In the genomic region with DNA sequence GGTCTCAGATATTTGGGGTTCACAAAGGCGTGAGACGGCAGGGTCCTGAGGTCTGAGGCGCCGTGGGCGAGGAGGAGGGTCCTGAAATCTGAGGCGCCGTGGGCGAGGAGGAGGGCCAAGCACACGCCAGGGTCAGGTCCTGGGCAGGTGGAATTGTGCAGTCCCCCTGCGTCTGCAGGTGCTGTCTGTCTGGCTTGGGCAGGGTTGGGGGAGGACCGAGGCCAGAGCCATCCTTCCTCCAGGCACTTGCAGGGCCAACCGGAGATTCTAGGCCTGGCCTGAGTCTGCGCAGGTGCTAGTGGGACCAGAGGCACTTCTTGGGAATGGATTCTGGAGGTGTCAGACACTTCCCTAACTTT, we compare ENCODE assay signal across 18 cellular contexts. TPM values are rescaled to one million over a fixed set of nuclear protein-coding genes. Genes with fewer than 3 reads are reported as not detected.
DNase-seq lines count a peak whose midpoint lies in the region; ATAC-seq, FAIRE-seq and TF ChIP-seq lines count a peak whose summit lies in the region.
"Had no signal": no experiment of that assay in that cellular context is flagged by ENCODE, and none has a peak within 500 bp of the region (broad histone marks: within the 10 kb centered on the region; RNA-seq: fewer than 3 reads in every experiment).

No MANE protein-coding gene starts in this region.

- peak overlapping the region in 1 of 2 experiments; percentile 77; a peak in 1 of 4 replicates for H3K9ac ChIP-seq in K562 (ENCODE audit: insufficient read depth in 1 of 2, low read depth in 2 of 2, low read length in 2 of 2)
- H3K9ac ChIP-seq: GM23248 had no signal

- H3K79me2 ChIP-seq in GM23338 (replicated peaks; ENCODE audit: insufficient read depth) (peaks cover 13% of the 10 kb centered on the region), K562 (ENCODE audit: control insufficient read depth, insufficient read depth, low read length) (peaks cover 27% of the 10 kb centered on the region)

- H3F3A ChIP-seq in GM23338 (replicated peaks; ENCODE audit: low read depth), result peaks cover 23% of the 10 kb centered on the region

- WGBS in K562 (ENCODE audit: insufficient coverage, low coverage, missing lambda C conversion rate), result 86% methylated on average over 13 of the region's 13 CpGs

- intact Hi-C loops in K562 (cut with micrococcal nuclease), result loop anchor here (5.0 to 10.0 kb wide), 3 partner anchors 163 to 693 kb away; partner anchors contain the start of genes CBFA2T3 and SPG7

- no peaks in the 10 kb centered on the region; the same call in 1 of the 2 replicates for H4K20me1 ChIP-seq in GM23338 (replicated peaks; ENCODE audit: insufficient read depth)
- peaks cover 21% of the 10 kb centered on the region; the same call in 1 of the 2 replicates for H4K20me1 ChIP-seq in K562 (replicated peaks; ENCODE audit: control insufficient read depth, insufficient read depth, low read length)

- H3K27ac ChIP-seq in GM23338 (ENCODE audit: low read depth), result 0 out of 2 replicates have a peak overlapping the region, but pooled peaks have one; percentile 19
- no peak overlapping the region for H3K27ac ChIP-seq in K562 (ENCODE audit: extremely low read depth, low read depth, low read length)
- H3K27ac ChIP-seq: GM23248 had no signal

- H3K27ac Mint-ChIP-seq in GM23338, result no peak overlapping the region; the same call in 1 of the 2 replicates

- peaks cover 23% of the 10 kb centered on the region for H3K27me3 Mint-ChIP-seq in GM23338 (ENCODE audit: insufficient read depth, low read depth, poor library complexity)
- H3K27me3 Mint-ChIP-seq: activated CD4-positive, alpha-beta T cell treated with anti-CD3 and anti-CD28 coated beads, Interleukin-2, amount 10 ng/mL, durations not matched to agents 7 days and 5 days had no signal

- H3K27me3 ChIP-seq in GM23338 (ENCODE audit: insufficient read depth) (no peaks in the 10 kb centered on the region), K562 (ENCODE audit: control insufficient read depth in 2 of 2, insufficient read depth in 2 of 2, low read length in 2 of 2) (no peaks in the 10 kb centered on the region)
- H3K27me3 ChIP-seq: BLaER1 treated with 17β-estradiol and CSF1 and Interleukin-3, amounts not matched to agents 10 nM and 100 nM; tibial nerve had no signal

- BruUV-seq in K562 (replicated peaks; lab: Mats Ljungman, UMichigan), result no TSS peak

- TF ChIP-seq POLR2A in K562 (conservative IDR thresholded peaks at IDR 0.05), result no peak

- POLR2A ChIA-PET in K562 (lab: Yijun Ruan, JAX), result interaction anchor here (1.4 kb wide), 1 partner anchor 19 kb away, joined by 3 read pairs; no protein-coding TSS in a partner anchor

- CTCF ChIA-PET in K562 (lab: Yijun Ruan, JAX; ENCODE audit: low intra/inter-chr PET ratio), result no interaction called here

- H3K4me3 Mint-ChIP-seq in GM23338, result peak overlapping the region; percentile 29; the same call in 1 of the 3 replicates

- H2AFZ ChIP-seq in GM23338 (no peak overlapping the region), K562 (ENCODE audit: low read depth, low read length) (no peak overlapping the region)
- H2AFZ ChIP-seq: GM23248 had no signal

- FAIRE-seq in K562 (lab: Jason Lieb, UNC), result no peak
- FAIRE-seq: keratinocyte had no signal

- no peaks in the 10 kb centered on the region for H3K9me3 ChIP-seq in K562 (replicated peaks; ENCODE audit: control insufficient read depth, insufficient read depth, low read depth, low read length)
- H3K9me3 ChIP-seq: tibial nerve had no signal

- H3K4me2 ChIP-seq in GM23338 (no peak overlapping the region), K562 (ENCODE audit: insufficient read depth, low read length) (no peak overlapping the region)

- TF ChIP-seq CTCF in GM23338 (conservative IDR thresholded peaks at IDR 0.05; ENCODE audit: low read depth in 2 of 2), result no peak
- no peak for TF ChIP-seq CTCF in K562 (IDR thresholded peaks at IDR 0.05 in 2 of 3, conservative IDR thresholded peaks at IDR 0.05 in 1 of 3; ENCODE audit: insufficient read depth in 2 of 3, low read depth in 1 of 3, low read length in 3 of 3)

- H3K4me1 ChIP-seq in GM23338 (ENCODE audit: insufficient read depth) (no peaks in the 10 kb centered on the region; the same call in 1 of the 2 replicates), K562 (replicated peaks in 1 of 2; ENCODE audit: control insufficient read depth in 2 of 2, insufficient read depth in 2 of 2, low read length in 2 of 2) (peaks cover 14 to 81% of the 10 kb centered on the region in 2 experiments)

- no peak for TF ChIP-seq EP300 in K562 (IDR thresholded peaks at IDR 0.05; ENCODE audit: low read length)

- ATAC-seq in GM23338, result no peak
- no peak for ATAC-seq in K562
- ATAC-seq: sciatic nerve had no signal

- no peaks in the 10 kb centered on the region for H3K9me3 Mint-ChIP-seq in GM23338
- H3K9me3 Mint-ChIP-seq: activated CD4-positive, alpha-beta T cell treated with anti-CD3 and anti-CD28 coated beads, Interleukin-2, amount 10 ng/mL, durations not matched to agents 7 days and 5 days had no signal

- peaks cover 7% of the 10 kb centered on the region for H3K36me3 ChIP-seq in GM23338 (ENCODE audit: insufficient read depth)
- peaks cover 20% of the 10 kb centered on the region; the same call in 2 of the 3 replicates for H3K36me3 ChIP-seq in K562 (ENCODE audit: control insufficient read depth, insufficient read depth, low read length)

- H3K9me1 ChIP-seq in K562 (ENCODE audit: control insufficient read depth, insufficient read depth, low read length), result no peaks in the 10 kb centered on the region

- H3K9me2 ChIP-seq in GM23338 (ENCODE audit: insufficient read depth), result no peaks in the 10 kb centered on the region

- H3K4me3 ChIP-seq in GM23338, result no peak overlapping the region
- H3K4me3 ChIP-seq in K562, result no peak overlapping the region
- H3K4me3 ChIP-seq: BLaER1 treated with 17β-estradiol and CSF1 and Interleukin-3, amounts not matched to agents 10 nM and 100 nM; GM23248; tibial nerve had no signal

- no peak for TF ChIP-seq RAD21 in K562 (CRISPR knock-in tag; conservative IDR thresholded peaks at IDR 0.05 in 1 of 2, IDR thresholded peaks at IDR 0.05 in 1 of 2)

- in situ Hi-C loops in K562 (cut with MboI), result loop anchor here (5.0 to 10.0 kb wide), 2 partner anchors 353 to 401 kb away; partner anchors contain the start of gene ZNF778

- H3K36me3 Mint-ChIP-seq in GM23338 (ENCODE audit: low read depth), result peaks cover 18% of the 10 kb centered on the region

- peaks cover 15% of the 10 kb centered on the region; the same call in 2 of the 3 replicates for H3K4me1 Mint-ChIP-seq in GM23338

- no peak for DNase-seq in GM23338 (ENCODE audit: low spot score)
- DNase-seq in K562 (ENCODE audit: extremely low read depth in 1 of 4, low spot score in 3 of 4), result no peak
- no peak for DNase-seq in DMS153 treated with DMSO at 0.1 percent for 48 hours (lab: John Stamatoyannopoulos, UW; ENCODE audit: unreplicated experiment)
- no peak for DNase-seq in glomerular visceral epithelial cell (ENCODE audit: extremely low spot score)
- DNase-seq: activated CD4-positive, alpha-beta T cell treated with anti-CD3 and anti-CD28 coated beads, Interleukin-2, amount 10 ng/mL, durations not matched to agents 7 days and 5 days; activated effector memory CD4-positive, alpha-beta T cell treated with Interleukin-2 at 50 U/mL for 16 hours; cortex of kidney; erythroblast; GM23248; NCI-H1694 treated with DMSO at 0.1 percent for 48 hours; NCI-H446; occipital lobe; stimulated activated CD8-positive, alpha-beta memory T cell treated with anti-CD3 and anti-CD28 coated beads, Interleukin-4, amount 100 ng/mL, for 48 hours; T1000 had no signal

RNA-seq across cellular contexts. Expression of gene APRT, which starts 2.4 kb away (rescaled TPM):
- 250 and 258 TPM in 2 replicates for total RNA-seq in GM23338 (2014; rRNA removed; shearing (Covaris generic))
- polyA plus RNA-seq in GM23338 (2016; fragmentation: Nextera tagmentation; extraction: Ambion mirVana) (522 and 536 TPM in 2 replicates), K562 (2011; rRNA removed) (146 and 234 TPM in 2 replicates), K562 (2014; fragmentation: Illumina TruSeq; extraction: Trizol) (94.4 and 200 TPM in 2 replicates), K562 (2014; fragmentation: Nextera tagmentation; extraction: Ambion mirVana) (100 to 1,000 TPM in 1 of 2 experiments, 10 to 100 TPM in 1; 41.7 to 116 TPM), K562 (2014; rRNA removed) (354 and 422 TPM in 2 replicates)
- 35.4 and 135 TPM in 2 replicates for total RNA-seq in K562 (2011; cell fraction: chromatin; rRNA removed; ENCODE audit: low replicate concordance)
- total RNA-seq in K562 (2011; cell fraction: nucleolus; rRNA removed), result 138 and 183 TPM in 2 replicates
- total RNA-seq in K562 (2011; cell fraction: nucleoplasm; rRNA removed), result 82.7 and 89.3 TPM in 2 replicates
- total RNA-seq in K562 (2014; rRNA removed) (409 and 555 TPM in 2 replicates), K562 (2014; rRNA removed; fragmentation: Illumina TruSeq; extraction: Trizol) (86.2 and 129 TPM in 2 replicates), K562 (2015; rRNA removed; fragmentation: Illumina TruSeq; extraction: Trizol) (213 and 224 TPM in 2 replicates), K562 (2021) (340 and 359 TPM in 2 replicates)
- polyA plus RNA-seq in K562 (2011; cell fraction: cytosol; rRNA removed), result 130 and 287 TPM in 2 replicates
- 161 and 192 TPM in 2 replicates for polyA plus RNA-seq in K562 (2011; cell fraction: nucleus; rRNA removed)
- 290 and 337 TPM in 2 replicates for polyA plus RNA-seq in K562 (2012)
- 17.6 and 29.0 TPM in 2 replicates for polyA minus RNA-seq in K562 (2011; rRNA and poly(A)+ RNA removed)
- 127 and 142 TPM in 2 replicates for polyA minus RNA-seq in K562 (2011; cell fraction: cytosol; rRNA and poly(A)+ RNA removed)
- 49.9 and 62.3 TPM in 2 replicates for polyA minus RNA-seq in K562 (2011; cell fraction: nucleus; rRNA and poly(A)+ RNA removed)

RNA-seq across cellular contexts. Expression of gene CDT1, which starts 10.5 kb away (rescaled TPM):
- total RNA-seq in GM23338 (2014; rRNA removed; shearing (Covaris generic)), result 114 and 187 TPM in 2 replicates
- polyA plus RNA-seq in GM23338 (2016; fragmentation: Nextera tagmentation; extraction: Ambion mirVana), result 32.6 and 36.1 TPM in 2 replicates
- total RNA-seq in K562 (2011; cell fraction: chromatin; rRNA removed; ENCODE audit: low replicate concordance), result 14.1 and 55.6 TPM in 2 replicates
- 67.5 and 87.8 TPM in 2 replicates for total RNA-seq in K562 (2011; cell fraction: nucleolus; rRNA removed)
- 29.4 and 38.8 TPM in 2 replicates for total RNA-seq in K562 (2011; cell fraction: nucleoplasm; rRNA removed)
- 114 and 119 TPM in 2 replicates for total RNA-seq in K562 (2014; rRNA removed)
- total RNA-seq in K562 (2014; rRNA removed; fragmentation: Illumina TruSeq; extraction: Trizol), result 3.4 and 4.4 TPM in 2 replicates
- 14.4 and 17.9 TPM in 2 replicates for total RNA-seq in K562 (2015; rRNA removed; fragmentation: Illumina TruSeq; extraction: Trizol)
- total RNA-seq in K562 (2021), result 173 and 178 TPM in 2 replicates
- 14.2 and 29.4 TPM in 2 replicates for polyA plus RNA-seq in K562 (2011; rRNA removed)
- polyA plus RNA-seq in K562 (2011; cell fraction: cytosol; rRNA removed), result 48.5 and 101 TPM in 2 replicates
- polyA plus RNA-seq in K562 (2011; cell fraction: nucleus; rRNA removed), result 38.4 and 58.3 TPM in 2 replicates
- polyA plus RNA-seq in K562 (2012), result 68.4 and 200 TPM in 2 replicates
- 9.3 and 47.1 TPM in 2 replicates for polyA plus RNA-seq in K562 (2014; fragmentation: Illumina TruSeq; extraction: Trizol)
- polyA plus RNA-seq in K562 (2014; fragmentation: Nextera tagmentation; extraction: Ambion mirVana), result 1 to 10 TPM in 1 of 2 experiments, under 1 TPM in 1; 0.92 to 1.6 TPM
- polyA plus RNA-seq in K562 (2014; rRNA removed), result 53.6 and 65.8 TPM in 2 replicates
- 9.8 and 10.4 TPM in 2 replicates for polyA minus RNA-seq in K562 (2011; rRNA and poly(A)+ RNA removed)
- polyA minus RNA-seq in K562 (2011; cell fraction: cytosol; rRNA and poly(A)+ RNA removed), result 102 and 178 TPM in 2 replicates
- 25.2 and 25.9 TPM in 2 replicates for polyA minus RNA-seq in K562 (2011; cell fraction: nucleus; rRNA and poly(A)+ RNA removed)

RNA-seq across cellular contexts. Expression of gene PIEZO1, which starts 29.1 kb away (rescaled TPM):
- total RNA-seq in GM23338 (2014; rRNA removed; shearing (Covaris generic)), result 56.2 and 70.1 TPM in 2 replicates
- 29.6 and 30.4 TPM in 2 replicates for polyA plus RNA-seq in GM23338 (2016; fragmentation: Nextera tagmentation; extraction: Ambion mirVana)
- total RNA-seq in K562 (2011; cell fraction: chromatin; rRNA removed; ENCODE audit: low replicate concordance), result 759 and 2,233 TPM in 2 replicates
- total RNA-seq in K562 (2011; cell fraction: nucleolus; rRNA removed), result 1,565 and 1,591 TPM in 2 replicates
- total RNA-seq in K562 (2011; cell fraction: nucleoplasm; rRNA removed), result 1,027 and 1,219 TPM in 2 replicates
- 213 and 305 TPM in 2 replicates for total RNA-seq in K562 (2014; rRNA removed)
- total RNA-seq in K562 (2014; rRNA removed; fragmentation: Illumina TruSeq; extraction: Trizol), result 44.5 and 45.2 TPM in 2 replicates
- total RNA-seq in K562 (2015; rRNA removed; fragmentation: Illumina TruSeq; extraction: Trizol), result 97.9 and 113 TPM in 2 replicates
- 354 and 432 TPM in 2 replicates for total RNA-seq in K562 (2021)
- 131 and 170 TPM in 2 replicates for polyA plus RNA-seq in K562 (2011; rRNA removed)
- polyA plus RNA-seq in K562 (2011; cell fraction: cytosol; rRNA removed), result 143 and 281 TPM in 2 replicates
- polyA plus RNA-seq in K562 (2011; cell fraction: nucleus; rRNA removed), result 1,334 and 2,777 TPM in 2 replicates
- 266 and 440 TPM in 2 replicates for polyA plus RNA-seq in K562 (2012)
- 146 and 201 TPM in 2 replicates for polyA plus RNA-seq in K562 (2014; fragmentation: Illumina TruSeq; extraction: Trizol)
- 1 to 10 TPM; 3.6 to 9.6 TPM for polyA plus RNA-seq in K562 (2014; fragmentation: Nextera tagmentation; extraction: Ambion mirVana)
- 319 and 383 TPM in 2 replicates for polyA plus RNA-seq in K562 (2014; rRNA removed)
- polyA minus RNA-seq in K562 (2011; rRNA and poly(A)+ RNA removed), result 56.6 and 97.2 TPM in 2 replicates
- polyA minus RNA-seq in K562 (2011; cell fraction: cytosol; rRNA and poly(A)+ RNA removed), result 155 and 200 TPM in 2 replicates
- polyA minus RNA-seq in K562 (2011; cell fraction: nucleus; rRNA and poly(A)+ RNA removed), result 321 and 450 TPM in 2 replicates

RNA-seq across cellular contexts. Expression of gene GALNS, which starts 42.6 kb away (rescaled TPM):
- total RNA-seq in GM23338 (2014; rRNA removed; shearing (Covaris generic)), result 16.4 and 18.8 TPM in 2 replicates
- polyA plus RNA-seq in GM23338 (2016; fragmentation: Nextera tagmentation; extraction: Ambion mirVana) (9.7 TPM in 2 replicates), K562 (2011; rRNA removed) (3.9 and 4.3 TPM in 2 replicates), K562 (2014; fragmentation: Illumina TruSeq; extraction: Trizol) (6.0 and 7.0 TPM in 2 replicates), K562 (2014; fragmentation: Nextera tagmentation; extraction: Ambion mirVana) (under 1 TPM; 0.38 to 0.63 TPM), K562 (2014; rRNA removed) (6.7 and 8.6 TPM in 2 replicates)
- 69.8 and 180 TPM in 2 replicates for total RNA-seq in K562 (2011; cell fraction: chromatin; rRNA removed; ENCODE audit: low replicate concordance)
- 70.5 and 71.6 TPM in 2 replicates for total RNA-seq in K562 (2011; cell fraction: nucleolus; rRNA removed)
- 50.8 and 56.2 TPM in 2 replicates for total RNA-seq in K562 (2011; cell fraction: nucleoplasm; rRNA removed)
- total RNA-seq in K562 (2014; rRNA removed) (3.4 and 5.4 TPM in 2 replicates), K562 (2014; rRNA removed; fragmentation: Illumina TruSeq; extraction: Trizol) (2.4 and 4.1 TPM in 2 replicates), K562 (2015; rRNA removed; fragmentation: Illumina TruSeq; extraction: Trizol) (5.6 and 5.9 TPM in 2 replicates), K562 (2021) (12.3 and 13.2 TPM in 2 replicates)
- 3.9 and 9.1 TPM in 2 replicates for polyA plus RNA-seq in K562 (2011; cell fraction: cytosol; rRNA removed)
- 20.2 and 34.5 TPM in 2 replicates for polyA plus RNA-seq in K562 (2011; cell fraction: nucleus; rRNA removed)
- 11.1 and 16.0 TPM in 2 replicates for polyA plus RNA-seq in K562 (2012)
- polyA minus RNA-seq in K562 (2011; rRNA and poly(A)+ RNA removed), result 1.9 and 3.7 TPM in 2 replicates
- 3.2 and 3.3 TPM in 2 replicates for polyA minus RNA-seq in K562 (2011; cell fraction: cytosol; rRNA and poly(A)+ RNA removed)
- 7.0 and 7.8 TPM in 2 replicates for polyA minus RNA-seq in K562 (2011; cell fraction: nucleus; rRNA and poly(A)+ RNA removed)

RNA-seq across cellular contexts. Expression of gene TRAPPC2L, which starts 42.8 kb away (rescaled TPM):
- 59.3 and 68.8 TPM in 2 replicates for total RNA-seq in GM23338 (2014; rRNA removed; shearing (Covaris generic))
- polyA plus RNA-seq in GM23338 (2016; fragmentation: Nextera tagmentation; extraction: Ambion mirVana), result 167 and 171 TPM in 2 replicates
- total RNA-seq in K562 (2011; cell fraction: chromatin; rRNA removed; ENCODE audit: low replicate concordance), result 43.1 and 83.7 TPM in 2 replicates
- 64.3 and 69.7 TPM in 2 replicates for total RNA-seq in K562 (2011; cell fraction: nucleolus; rRNA removed)
- total RNA-seq in K562 (2011; cell fraction: nucleoplasm; rRNA removed), result 53.0 and 53.7 TPM in 2 replicates
- total RNA-seq in K562 (2014; rRNA removed), result 60.4 and 77.5 TPM in 2 replicates
- 92.6 and 126 TPM in 2 replicates for total RNA-seq in K562 (2014; rRNA removed; fragmentation: Illumina TruSeq; extraction: Trizol)
- total RNA-seq in K562 (2015; rRNA removed; fragmentation: Illumina TruSeq; extraction: Trizol), result 61.1 and 69.1 TPM in 2 replicates
- total RNA-seq in K562 (2021), result 89.1 and 92.6 TPM in 2 replicates
- polyA plus RNA-seq in K562 (2011; rRNA removed), result 124 and 163 TPM in 2 replicates
- 94.2 and 150 TPM in 2 replicates for polyA plus RNA-seq in K562 (2011; cell fraction: cytosol; rRNA removed)
- 96.2 and 120 TPM in 2 replicates for polyA plus RNA-seq in K562 (2011; cell fraction: nucleus; rRNA removed)
- polyA plus RNA-seq in K562 (2012), result 69.9 and 168 TPM in 2 replicates
- 97.5 and 104 TPM in 2 replicates for polyA plus RNA-seq in K562 (2014; fragmentation: Illumina TruSeq; extraction: Trizol)
- 100 to 1,000 TPM; 345 to 398 TPM for polyA plus RNA-seq in K562 (2014; fragmentation: Nextera tagmentation; extraction: Ambion mirVana)
- polyA plus RNA-seq in K562 (2014; rRNA removed), result 92.4 and 99.1 TPM in 2 replicates
- 28.3 and 55.3 TPM in 2 replicates for polyA minus RNA-seq in K562 (2011; rRNA and poly(A)+ RNA removed)
- 24.9 and 30.9 TPM in 2 replicates for polyA minus RNA-seq in K562 (2011; cell fraction: cytosol; rRNA and poly(A)+ RNA removed)
- polyA minus RNA-seq in K562 (2011; cell fraction: nucleus; rRNA and poly(A)+ RNA removed), result 30.4 and 33.3 TPM in 2 replicates
